ENCODE assay signal across 7 cellular contexts in genomic region chr22:26835929-26836528, GRCh38.
DNase-seq lines count a peak whose midpoint lies in the region; ATAC-seq and TF ChIP-seq lines count a peak whose summit lies in the region.

No MANE protein-coding gene starts in this region.

- intact Hi-C loops in upper lobe of right lung (cut with DNase I): no loop called here

- no peaks in the 10 kb centered on the region for H3K4me1 ChIP-seq in upper lobe of right lung

- DNase-seq in ELF-1 (ENCODE audit: low read depth, low spot score): peak; percentile 84
- DNase-seq in HuH-7.5 (ENCODE audit: low spot score): peak; percentile 12
- DNase-seq in WTC11 (ENCODE audit: low spot score): peak; percentile 90
- peak; percentile 10 for DNase-seq in effector CD8-positive, alpha-beta T cell (lab: John Stamatoyannopoulos, UW)
- DNase-seq in naive thymus-derived CD8-positive, alpha-beta T cell: peak in 8 of 10 donors; percentile 5 to 66 (median 23)
- no peak for DNase-seq in upper lobe of right lung

- H3K9me3 ChIP-seq in upper lobe of right lung: no peaks in the 10 kb centered on the region

- no peaks in the 10 kb centered on the region for H3K9me3 Mint-ChIP-seq in WTC11
- no peaks in the 10 kb centered on the region for H3K9me3 Mint-ChIP-seq in naive thymus-derived CD8-positive, alpha-beta T cell

- H3K27ac ChIP-seq in upper lobe of right lung: no peak overlapping the region

- TF ChIP-seq CTCF in WTC11 (IDR thresholded peaks at IDR 0.05) (peak; percentile 92), upper lobe of right lung (IDR thresholded peaks at IDR 0.05) (peak; percentile 74)

- no peak overlapping the region for H3K4me3 Mint-ChIP-seq in WTC11
- no peak overlapping the region for H3K4me3 Mint-ChIP-seq in naive thymus-derived CD8-positive, alpha-beta T cell

- H3K4me3 ChIP-seq in upper lobe of right lung: no peak overlapping the region

- POLR2A ChIA-PET in WTC11 (lab: Charles Lee): no interaction called here
- POLR2A ChIA-PET in naive thymus-derived CD8-positive, alpha-beta T cell (lab: Charles Lee): interaction anchor here (0.5 kb wide), 1 partner anchor 16 kb away, joined by 4 read pairs; no protein-coding TSS in a partner anchor

- ATAC-seq in WTC11 (peak; percentile 97), upper lobe of right lung (peak; percentile 63), HG03439 (IDR thresholded peaks at IDR 0.05; ENCODE audit: unreplicated experiment) (no peak)
- no peak for ATAC-seq in naive thymus-derived CD8-positive, alpha-beta T cell

- H3K27me3 ChIP-seq in upper lobe of right lung: no peaks in the 10 kb centered on the region

- no peaks in the 10 kb centered on the region for H3K36me3 ChIP-seq in upper lobe of right lung

- no peaks in the 10 kb centered on the region for H3K36me3 Mint-ChIP-seq in WTC11
- peaks cover 0 to 8% (median 7%) of the 10 kb centered on the region in 3 donors for H3K36me3 Mint-ChIP-seq in naive thymus-derived CD8-positive, alpha-beta T cell

- no peak overlapping the region for H3K27ac Mint-ChIP-seq in WTC11
- no peak overlapping the region for H3K27ac Mint-ChIP-seq in naive thymus-derived CD8-positive, alpha-beta T cell

- H3K27me3 Mint-ChIP-seq in WTC11 (ENCODE audit: low read depth): no peaks in the 10 kb centered on the region
- H3K27me3 Mint-ChIP-seq in naive thymus-derived CD8-positive, alpha-beta T cell: no peaks in the 10 kb centered on the region

- CTCF ChIA-PET in WTC11 (lab: Charles Lee): interaction anchor here (0.6 to 1.4 kb wide), 28 partner anchors 9 to 551 kb away, joined by 3 to 9 read pairs (median 3); no protein-coding TSS in a partner anchor

- H3K4me1 Mint-ChIP-seq in WTC11: peaks cover 7% of the 10 kb centered on the region
- peaks cover 0 to 6% (median 3%) of the 10 kb centered on the region in 4 donors for H3K4me1 Mint-ChIP-seq in naive thymus-derived CD8-positive, alpha-beta T cell

TF ChIP-seq in WTC11, 78 proteins besides CTCF, POLR2A, EP300 and RAD21:
- TF ChIP-seq CREB1 (CRISPR knock-in tag; IDR thresholded peaks at IDR 0.05): no peak
- no peak for TF ChIP-seq ZNF671 (CRISPR knock-in tag; IDR thresholded peaks at IDR 0.05)
- no peak for TF ChIP-seq MAX (CRISPR knock-in tag; IDR thresholded peaks at IDR 0.05)
- TF ChIP-seq ZNF232 (CRISPR knock-in tag; IDR thresholded peaks at IDR 0.05): no peak
- 0 out of 2 replicates have a peak, but pooled peaks have one; percentile 62 for TF ChIP-seq ZNF416 (CRISPR knock-in tag; IDR thresholded peaks at IDR 0.05)
TF ChIP-seq in WTC11: peak in this region for 1.

Comparison
In these comparisons a context has a peak if more than half of its experiments do, and no peak if none do; other contexts are left out.
1. ATAC-seq: peak in WTC11 (single experiment) and upper lobe of right lung (single experiment); none in naive thymus-derived CD8-positive, alpha-beta T cell (0 of 2) and HG03439 (single experiment).